In the genomic region with DNA sequence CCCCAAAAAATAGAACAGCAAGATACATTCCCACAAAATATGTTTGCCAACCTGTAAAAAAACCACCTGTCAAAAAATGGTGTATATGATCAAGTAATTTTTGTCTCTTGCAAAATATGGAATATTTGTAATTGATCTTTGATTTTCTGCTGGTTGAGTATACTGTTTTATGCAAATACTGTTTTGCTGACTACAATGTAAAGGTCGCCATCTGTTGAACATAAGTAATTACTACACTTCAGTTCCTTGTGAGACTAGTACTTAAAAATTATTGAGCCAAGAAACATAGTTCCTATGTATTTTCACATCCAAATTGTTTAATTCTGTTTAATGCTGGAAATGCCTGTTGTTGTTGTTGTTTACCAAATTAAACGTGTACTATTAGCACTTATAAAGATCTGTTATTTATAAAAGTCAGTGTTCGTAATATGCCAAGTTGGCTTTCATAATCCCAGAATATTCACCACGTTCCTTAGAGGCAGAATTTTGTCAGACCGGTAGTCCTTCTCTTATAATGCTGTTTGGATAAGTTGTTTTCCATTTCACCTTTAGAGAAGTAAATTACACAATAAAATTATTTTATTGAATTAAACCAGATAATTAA, we compare ENCODE assay signal across 8 cellular contexts.
DNase-seq lines count a peak whose midpoint lies in the region; ATAC-seq and TF ChIP-seq lines count a peak whose summit lies in the region.

No MANE protein-coding gene starts in this region.

- DNase-seq in AG08395 (ENCODE audit: low spot score) (peak; percentile 56), NCI-H187 treated with DMSO at 0.1 percent for 48 hours (lab: John Stamatoyannopoulos, UW) (peak; percentile 25), astrocyte of the hippocampus (ENCODE audit: low read depth, low spot score) (peak; percentile 56), kidney glomerular epithelial cell (lab: John Stamatoyannopoulos, UW) (peak; percentile 49), vagina (ENCODE audit: extremely low spot score in 2 of 2) (no peak), mesenteric fat pad (ENCODE audit: low spot score) (no peak)

- no peaks in the 10 kb centered on the region for H3K27me3 ChIP-seq in vagina

- peaks cover 0 to 7% of the 10 kb centered on the region in 2 donors for H3K36me3 ChIP-seq in vagina

- no peaks in the 10 kb centered on the region for H3K9me3 ChIP-seq in vagina

- no peak overlapping the region for H3K27ac ChIP-seq in vagina

- H3K4me1 ChIP-seq in vagina, result no peaks in the 10 kb centered on the region

- intact Hi-C loops in vagina (cut with DNase I), result loop anchor here (5.0 kb wide), 1 partner anchor 189 kb away; no protein-coding TSS in a partner anchor

- no peak overlapping the region for H3K4me3 ChIP-seq in vagina

- no peak for TF ChIP-seq POLR2A in vagina (IDR thresholded peaks at IDR 0.05)

- peak; percentile 53 for TF ChIP-seq CTCF in GM12873 (IDR thresholded peaks at IDR 0.05; ENCODE audit: insufficient read depth, low read depth, low read length, missing control alignments)
- TF ChIP-seq CTCF in vagina (IDR thresholded peaks at IDR 0.05), result peak; percentile 36 to 64 (median 54)

- ATAC-seq in HG02623 (IDR thresholded peaks at IDR 0.05; ENCODE audit: unreplicated experiment), result peak; percentile 92

Comparison
In these comparisons a context has a peak if more than half of its experiments do, and no peak if none do; other contexts are left out.
1. DNase-seq: peak in AG08395 (single experiment), NCI-H187 treated with DMSO at 0.1 percent for 48 hours (single experiment), astrocyte of the hippocampus (single experiment) and kidney glomerular epithelial cell (single experiment); none in vagina (0 of 2) and mesenteric fat pad (single experiment).